ENCODE assay signal across 11 cellular contexts in genomic region chr4:121764303-121764701, GRCh38. TPM values are rescaled to one million over a fixed set of nuclear protein-coding genes. Genes with fewer than 3 reads are reported as not detected.
DNase-seq lines count a peak whose midpoint lies in the region; ATAC-seq and TF ChIP-seq lines count a peak whose summit lies in the region.
"Had no signal": no experiment of that assay in that cellular context is flagged by ENCODE, and none has a peak within 500 bp of the region (broad histone marks: within the 10 kb centered on the region; RNA-seq: fewer than 3 reads in every experiment).

No MANE protein-coding gene starts in this region.

- peaks cover 17% of the 10 kb centered on the region for H3K4me1 ChIP-seq in HUES6 (ENCODE audit: control insufficient read depth, insufficient read depth, low read length)
- peaks cover 12% of the 10 kb centered on the region for H3K4me1 ChIP-seq in neural progenitor cell

- H3K27ac Mint-ChIP-seq in endothelial cell (ENCODE audit: unreplicated experiment), result peak overlapping the region; percentile 61
- H3K27ac Mint-ChIP-seq in neural progenitor cell, result no peak overlapping the region

- H4K20me1 ChIP-seq in neural progenitor cell (ENCODE audit: low read depth), result peaks cover 4% of the 10 kb centered on the region

- H3K4me3 ChIP-seq in BJ (ENCODE audit: low read depth, low read length) (peak overlapping the region; percentile 48), HUES6 (ENCODE audit: low read depth, low read length) (peak overlapping the region; percentile 71), neural progenitor cell (peak overlapping the region; percentile 74)
- H3K4me3 ChIP-seq: PC-9 had no signal

- ATAC-seq in HG02588 (IDR thresholded peaks at IDR 0.05; ENCODE audit: unreplicated experiment), result no peak
- no peak for ATAC-seq in GM18520 (IDR thresholded peaks at IDR 0.05; ENCODE audit: unreplicated experiment)

- CTCF ChIA-PET in BJ (lab: Yijun Ruan, JAX), result interaction anchor here (1.2 kb wide), 1 partner anchor 8 kb away, joined by 3 read pairs; no protein-coding TSS in a partner anchor

- in situ Hi-C loops in GM13977 (cut with MboI; ENCODE audit: low pct_unique_long_range_greater_than_20kb, low sequenced_read_pairs, unreplicated experiment), result no loop called here

- no peaks in the 10 kb centered on the region for H3F3A ChIP-seq in neural progenitor cell (ENCODE audit: low read depth)

- H3K9ac ChIP-seq in HUES6 (ENCODE audit: low read length) (peak overlapping the region; percentile 78), neural progenitor cell (no peak overlapping the region)

- H3K36me3 Mint-ChIP-seq in endothelial cell (ENCODE audit: low read depth, unreplicated experiment) (no peaks in the 10 kb centered on the region), neural progenitor cell (no peaks in the 10 kb centered on the region)

- H3K4me3 Mint-ChIP-seq in endothelial cell (ENCODE audit: unreplicated experiment), result peak overlapping the region; percentile 89
- H3K4me3 Mint-ChIP-seq in neural progenitor cell, result peak overlapping the region; percentile 89

- peaks cover 22% of the 10 kb centered on the region for H3K4me1 Mint-ChIP-seq in endothelial cell (ENCODE audit: unreplicated experiment)
- H3K4me1 Mint-ChIP-seq in neural progenitor cell, result peaks cover 5% of the 10 kb centered on the region

- no peaks in the 10 kb centered on the region for H3K9me3 Mint-ChIP-seq in endothelial cell (ENCODE audit: unreplicated experiment)
- no peaks in the 10 kb centered on the region for H3K9me3 Mint-ChIP-seq in neural progenitor cell

- H3K27ac ChIP-seq in HUES6 (ENCODE audit: low read depth, low read length), result no peak overlapping the region
- no peak overlapping the region for H3K27ac ChIP-seq in neural progenitor cell
- H3K27ac ChIP-seq: epithelial cell of prostate, PC-9 had no signal

- no peaks in the 10 kb centered on the region for H3K79me2 ChIP-seq in neural progenitor cell (ENCODE audit: low read depth)

- no peak for TF ChIP-seq CTCF in BJ (IDR thresholded peaks at IDR 0.05; ENCODE audit: insufficient read depth, low read depth, low read length)
- TF ChIP-seq CTCF in endothelial cell (IDR thresholded peaks at IDR 0.05; ENCODE audit: unreplicated experiment), result no peak
- no peak for TF ChIP-seq CTCF in neural progenitor cell (IDR thresholded peaks at IDR 0.05)
- TF ChIP-seq CTCF in GM13977 (IDR thresholded peaks at IDR 0.05; ENCODE audit: extremely low read depth, insufficient read depth, missing control alignments), result no peak

- H3K27me3 Mint-ChIP-seq in endothelial cell (ENCODE audit: unreplicated experiment) (peaks cover 6% of the 10 kb centered on the region), neural progenitor cell (ENCODE audit: insufficient read depth, low read depth) (peaks cover 40% of the 10 kb centered on the region)

- no peaks in the 10 kb centered on the region for H3K36me3 ChIP-seq in BJ (ENCODE audit: control insufficient read depth, insufficient read depth, low read length)
- no peaks in the 10 kb centered on the region for H3K36me3 ChIP-seq in HUES6 (ENCODE audit: control insufficient read depth, insufficient read depth, low read length)
- H3K36me3 ChIP-seq in neural progenitor cell, result no peaks in the 10 kb centered on the region

- DNase-seq in BJ (ENCODE audit: low read depth) (no peak), endothelial cell (ENCODE audit: low spot score) (no peak), neural progenitor cell (ENCODE audit: low spot score) (no peak), GM13977 (ENCODE audit: low spot score) (no peak), NCI-H1694 (lab: John Stamatoyannopoulos, UW) (no peak)
- DNase-seq: NCI-H1092 treated with DMSO at 0.1 percent for 48 hours, PC-9 had no signal

- H3K27me3 ChIP-seq in BJ (ENCODE audit: control insufficient read depth, insufficient read depth, low read length) (no peaks in the 10 kb centered on the region), HUES6 (ENCODE audit: control insufficient read depth, insufficient read depth, low read length) (peaks cover 76% of the 10 kb centered on the region), neural progenitor cell (peaks cover 96% of the 10 kb centered on the region)

- H3K9me3 ChIP-seq in HUES6 (ENCODE audit: control insufficient read depth, insufficient read depth, low read depth, low read length) (no peaks in the 10 kb centered on the region), neural progenitor cell (ENCODE audit: low read depth) (no peaks in the 10 kb centered on the region)

- POLR2A ChIA-PET in BJ (lab: Charles Lee), result interaction anchor here (0.5 kb wide), 1 partner anchor 115 kb away, joined by 8 read pairs; no protein-coding TSS in a partner anchor

- peak overlapping the region; percentile 99 for H2AFZ ChIP-seq in neural progenitor cell (replicated peaks)
- H2AFZ ChIP-seq: PC-9 had no signal

- H3K4me2 ChIP-seq in neural progenitor cell, result peak overlapping the region; percentile 98
- H3K4me2 ChIP-seq: PC-9 had no signal

RNA-seq across cellular contexts. Expression of gene SMIM43, which starts 0.7 kb away (rescaled TPM):
- polyA plus RNA-seq in BJ (2011; rRNA removed), result 0.27 and 0.47 TPM in 2 replicates
- polyA minus RNA-seq in BJ (2011; rRNA and poly(A)+ RNA removed), result 0.10 and 0.28 TPM in 2 replicates
- total RNA-seq in endothelial cell (ENCODE audit: unreplicated experiment), result 19.8 TPM
- 0.06 TPM in 1 of 2 replicates, not detected in the other for total RNA-seq in neural progenitor cell (ENCODE audit: low replicate concordance)
- total RNA-seq: PC-9 had no signal

RNA-seq across cellular contexts. Expression of gene EXOSC9, which starts 36.8 kb away (rescaled TPM):
- 14.3 and 21.8 TPM in 2 replicates for polyA plus RNA-seq in BJ (2011; rRNA removed)
- polyA minus RNA-seq in BJ (2011; rRNA and poly(A)+ RNA removed), result 17.0 and 17.2 TPM in 2 replicates
- total RNA-seq in endothelial cell (ENCODE audit: unreplicated experiment) (29.3 TPM), neural progenitor cell (ENCODE audit: low replicate concordance) (74.3 and 115 TPM in 2 replicates)

RNA-seq across cellular contexts. Expression of gene CCNA2, which starts 59.4 kb away (rescaled TPM):
- polyA plus RNA-seq in BJ (2011; rRNA removed), result 26.8 and 39.7 TPM in 2 replicates
- 10.0 and 13.3 TPM in 2 replicates for polyA minus RNA-seq in BJ (2011; rRNA and poly(A)+ RNA removed)
- 11.4 TPM for total RNA-seq in endothelial cell (ENCODE audit: unreplicated experiment)
- total RNA-seq in neural progenitor cell (ENCODE audit: low replicate concordance), result 197 and 254 TPM in 2 replicates

Comparison
In these comparisons a context has a peak if more than half of its experiments do, and no peak if none do; other contexts are left out.
1. RNA of gene SMIM43, which starts 0.7 kb away (total RNA-seq): 19.8 TPM in endothelial cell (single experiment); 0.06 TPM in neural progenitor cell; every median in the first group is over 10 times any median in the second.
2. RNA of gene CCNA2, which starts 59.4 kb away (total RNA-seq): 197 to 254 TPM in neural progenitor cell; 11.4 TPM in endothelial cell (single experiment); every median in the first group is over 10 times any median in the second.
3. Peak in every context shown above with its lines, with median percentiles within 50 percentile points of each other: H3K4me3 ChIP-seq.